8 cellular contexts compared by ENCODE assay signal in the genomic region with DNA sequence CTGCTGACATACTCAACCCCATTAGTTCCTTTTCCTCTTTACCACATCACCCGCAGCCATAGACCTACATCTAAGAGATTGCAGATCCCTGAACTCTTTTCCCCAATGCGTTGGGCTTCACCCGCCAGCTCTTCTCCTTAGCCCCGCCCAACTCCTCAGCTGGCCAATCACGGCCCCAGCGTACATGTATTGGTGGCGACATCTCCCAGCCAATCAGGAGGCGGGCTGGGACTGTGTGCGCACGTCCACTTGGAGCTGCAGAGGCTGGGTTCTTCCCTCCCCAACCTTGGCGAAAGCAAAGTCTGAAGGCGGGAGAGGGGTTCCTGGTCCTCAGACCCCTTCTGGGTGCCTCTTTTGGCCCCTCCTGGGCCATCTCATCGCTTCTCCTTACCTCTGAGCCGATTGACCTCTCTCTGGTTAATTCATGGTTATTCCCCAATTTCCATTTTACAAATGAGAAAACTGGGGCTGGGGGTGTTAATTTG. TPM values are rescaled to one million over a fixed set of nuclear protein-coding genes. Genes with fewer than 3 reads are reported as not detected.
DNase-seq lines count a peak whose midpoint lies in the region; ATAC-seq and TF ChIP-seq lines count a peak whose summit lies in the region.

No MANE protein-coding gene starts in this region.

- H3K36me3 ChIP-seq in GM06990 (ENCODE audit: control insufficient read depth, insufficient read depth, low read length) = no peaks in the 10 kb centered on the region; the same call in 1 of the 2 replicates
- H3K36me3 ChIP-seq in PC-3 (ENCODE audit: low read depth, low read length) = no peaks in the 10 kb centered on the region

- H3K27ac ChIP-seq in cingulate gyrus (ENCODE audit: low read depth, low read length) (peak overlapping the region; percentile 80), layer of hippocampus (ENCODE audit: low read depth, low read length) (peak overlapping the region; percentile 73), PC-3 (ENCODE audit: low read length) (no peak overlapping the region)

- TF ChIP-seq CTCF in GM06990 (IDR thresholded peaks at IDR 0.05; ENCODE audit: insufficient read depth, low read length, poor library complexity, severe bottlenecking) (no peak), PC-3 (conservative IDR thresholded peaks at IDR 0.05; ENCODE audit: low read depth, low read length) (no peak)

- ATAC-seq in PC-3 = no peak

- POLR2A ChIA-PET in PC-3 (lab: Charles Lee; ENCODE audit: unreplicated experiment) = no interaction called here

- no TSS peak for BruUV-seq in PC-3 (replicated peaks; lab: Mats Ljungman, UMichigan)

- no peaks in the 10 kb centered on the region for H3K4me1 ChIP-seq in PC-3 (ENCODE audit: insufficient read depth, low read length)

- H3K4me3 ChIP-seq in GM06990 (replicated peaks; ENCODE audit: low read depth, low read length) = peak overlapping the region; percentile 10
- H3K4me3 ChIP-seq in PC-3 (ENCODE audit: low read length) = no peak overlapping the region

- no peak overlapping the region for H3K4me2 ChIP-seq in PC-3 (ENCODE audit: low read length)

- no peaks in the 10 kb centered on the region for H3F3A ChIP-seq in PC-3 (ENCODE audit: low read length, unreplicated experiment)

- intact Hi-C loops in PC-3 (cut with micrococcal nuclease) = no loop called here

- no peaks in the 10 kb centered on the region for H3K9me3 ChIP-seq in PC-3 (ENCODE audit: low read length)

- no peaks in the 10 kb centered on the region for H3K27me3 ChIP-seq in GM06990 (replicated peaks; ENCODE audit: control insufficient read depth, insufficient read depth, low read length)
- no peaks in the 10 kb centered on the region for H3K27me3 ChIP-seq in layer of hippocampus (ENCODE audit: control insufficient read depth, insufficient read depth, low read length)
- H3K27me3 ChIP-seq in PC-3 (ENCODE audit: low read length) = peaks cover 73% of the 10 kb centered on the region

- no peak overlapping the region for H2AFZ ChIP-seq in PC-3 (ENCODE audit: low read length)

- no peaks in the 10 kb centered on the region for H3K9me2 ChIP-seq in PC-3 (replicated peaks; ENCODE audit: low read length)

- H3K79me2 ChIP-seq in PC-3 (ENCODE audit: low read length) = no peaks in the 10 kb centered on the region

- H3K9ac ChIP-seq in PC-3 (ENCODE audit: low read length) = no peak overlapping the region

- peak; percentile 50 for DNase-seq in GM06990 (ENCODE audit: extremely low read depth, insufficient read length)
- DNase-seq in H4 (ENCODE audit: low spot score) = peak; percentile 85
- peak; percentile 89 for DNase-seq in NCI-H1092 (lab: John Stamatoyannopoulos, UW)
- peak; percentile 81 to 86 for DNase-seq in activated CD4-positive, alpha-beta T cell treated with anti-CD3 and anti-CD28 coated beads for 4 hours
- DNase-seq in stimulated activated CD4-positive, alpha-beta T cell treated with anti-CD3 and anti-CD28 coated beads, Interleukin-1b, Interleukin-23, amount 100 ng/mL, for 4 hours (ENCODE audit: low read depth in 2 of 2) = peak; percentile 75 to 77
- DNase-seq in PC-3 = no peak

- no peaks in the 10 kb centered on the region for H4K20me1 ChIP-seq in PC-3 (ENCODE audit: low read length)

- CTCF ChIA-PET in PC-3 (lab: Charles Lee) = no interaction called here

RNA-seq across cellular contexts. Expression of a gene that starts 11.0 kb away (rescaled TPM):
- 0.10 and 0.43 TPM in 2 replicates for total RNA-seq in H4 (2014; rRNA removed; shearing (Covaris generic))
- not detected in 2 replicates for total RNA-seq in PC-3 (2014; rRNA removed)

RNA-seq across cellular contexts. Expression of a gene that starts 28.0 kb away (rescaled TPM):
- 0.21 TPM in 1 of 2 replicates, not detected in the other for total RNA-seq in H4 (2014; rRNA removed; shearing (Covaris generic))
- not detected in 2 replicates for total RNA-seq in PC-3 (2014; rRNA removed)
